ENCODE assay signal across 33 cellular contexts in the genomic region with DNA sequence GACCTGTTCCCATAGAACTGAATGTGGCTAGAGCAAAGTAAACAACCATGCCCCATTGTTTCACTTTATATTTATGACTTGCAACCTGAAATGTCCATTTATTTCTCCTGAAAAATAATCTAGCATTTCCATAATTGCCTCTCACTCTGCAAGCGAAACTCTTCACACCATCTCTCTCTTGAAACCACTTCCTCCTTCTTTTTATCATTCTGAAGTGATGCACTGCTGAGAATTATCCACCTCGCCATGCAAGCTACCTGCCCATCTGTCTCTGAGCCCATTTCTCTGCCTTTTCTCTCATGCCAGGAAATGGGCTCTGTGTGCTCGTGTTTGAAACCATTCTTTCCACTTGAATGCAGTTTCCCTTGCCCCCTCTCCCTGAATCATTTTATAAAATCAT. TPM values are rescaled to one million over a fixed set of nuclear protein-coding genes. Genes with fewer than 3 reads are reported as not detected.
"Had no signal": no experiment of that assay in that cellular context is flagged by ENCODE, and none has a peak within 500 bp of the region (broad histone marks: within the 10 kb centered on the region; RNA-seq: fewer than 3 reads in every experiment).

No MANE protein-coding gene starts in this region.

- ATAC-seq: PC-3 had no signal

- H3K27ac ChIP-seq: KMS-11, Peyer's patch, SJSA1 had no signal

- H3K9ac ChIP-seq: KMS-11, SK-N-SH had no signal

- H3K9me3 ChIP-seq: MG63, Peyer's patch, SJSA1, SK-N-SH had no signal

- H3K4me3 ChIP-seq: MG63, Peyer's patch, SJSA1 had no signal

- H3K27me3 ChIP-seq: Peyer's patch had no signal

- H3K36me3 ChIP-seq: MG63, Peyer's patch, SJSA1 had no signal

- H3K4me2 ChIP-seq: KMS-11, SK-N-SH had no signal

- H3K4me1 ChIP-seq: Peyer's patch, SJSA1 had no signal

- DNase-seq: Karpas-422, MG63, NCI-H1048, NCI-H1092 treated with DMSO at 0.1 percent for 48 hours, NCI-H1105 treated with DMSO at 0.1 percent for 48 hours, NCI-H1436, NCI-H146, NCI-H1694, NCI-H187, NCI-H1930, NCI-H2029 treated with DMSO at 0.1 percent for 48 hours, NCI-H2081 treated with DMSO at 0.1 percent for 48 hours, NCI-H2107, NCI-H2171, NCI-H226, NCI-H446 treated with DMSO at 0.1 percent for 48 hours, NCI-H510A, NCI-H526, NCI-H69, NCI-H748 treated with DMSO at 0.1 percent for 48 hours, NCI-H82, OCI-M1, PC-3, Peyer's patch, Right ventricle myocardium superior, RPMI8226, SHP77 treated with DMSO at 0.1 percent for 48 hours, SK-N-SH, SW 1271 had no signal

RNA-seq across cellular contexts. Expression of a gene that starts 13.5 kb away (rescaled TPM):
- total RNA-seq: LHCN-M2, M059J, PC-3, Peyer's patch, Right ventricle myocardium superior, SJSA1 had no signal

RNA-seq across cellular contexts. Expression of a gene that starts 26.8 kb away (rescaled TPM):
- total RNA-seq: LHCN-M2, M059J, PC-3, Peyer's patch, Right ventricle myocardium superior, SJSA1 had no signal
